27 cellular contexts compared by ENCODE assay signal in genomic region chr21:45725844-45726200, GRCh38.
"Had no signal": no experiment of that assay in that cellular context is flagged by ENCODE, and none has a peak within 500 bp of the region (broad histone marks: within the 10 kb centered on the region; RNA-seq: fewer than 3 reads in every experiment).

No MANE protein-coding gene starts in this region.

- H3K4me3 ChIP-seq: heart left ventricle, hepatocyte, left lung, prostate gland, right atrium auricular region, smooth muscle cell, testis, tibial nerve, upper lobe of left lung, uterus had no signal

- FAIRE-seq: colon, endometrium, frontal cortex had no signal

- H3K27ac ChIP-seq: heart left ventricle, hepatocyte, left lung, prostate gland, right atrium auricular region, testis, tibial nerve, upper lobe of left lung, uterus had no signal

- H3K36me3 Mint-ChIP-seq: naive thymus-derived CD4-positive, alpha-beta T cell had no signal

- H3K9me3 Mint-ChIP-seq: naive thymus-derived CD4-positive, alpha-beta T cell had no signal

- H3K4me3 Mint-ChIP-seq: naive thymus-derived CD4-positive, alpha-beta T cell had no signal

- H3K36me3 ChIP-seq: heart left ventricle, left lung, prostate gland, right atrium auricular region, tibial nerve, upper lobe of left lung, uterus had no signal

- H3K4me1 ChIP-seq: left lung, prostate gland, right atrium auricular region, testis, upper lobe of left lung, uterus had no signal

- H3K9me3 ChIP-seq: heart left ventricle, left lung, prostate gland, right atrium auricular region, testis, tibial nerve, upper lobe of left lung, uterus had no signal

- ATAC-seq: left cardiac atrium; left lung; naive thymus-derived CD4-positive, alpha-beta T cell; sciatic nerve; stimulated activated naive CD8-positive, alpha-beta T cell treated with anti-CD3 and anti-CD28 coated beads, Interleukin-15, Interleukin-2, amounts not matched to agents 100 U/mL and 50 U/mL, for 24 hours had no signal

- H3K27me3 ChIP-seq: heart left ventricle, hepatocyte, left lung, right atrium auricular region, testis, tibial nerve, upper lobe of left lung, uterus had no signal

- H3K4me2 ChIP-seq: hepatocyte, smooth muscle cell had no signal

- DNase-seq: cerebellar nuclear complex; dermis blood vessel endothelial cell; effector memory CD4-positive, alpha-beta T cell; erythroblast; heart left ventricle; left cardiac atrium; left lung; mesenchymal stem cell; midbrain; naive thymus-derived CD4-positive, alpha-beta T cell; stimulated activated CD4-positive, alpha-beta T cell treated with anti-CD3 and anti-CD28 coated beads, Interleukin-12 subunit alpha, Interleukin-12 subunit beta, amount 100 ng/mL, for 4 hours; stimulated activated CD4-positive, alpha-beta T cell treated with anti-CD3 and anti-CD28 coated beads, Interleukin-1b, Interleukin-23, amount 100 ng/mL, for 48 hours; stimulated activated CD4-positive, alpha-beta T cell treated with anti-CD3 and anti-CD28 coated beads, Interleukin-4, amount 100 ng/mL, for 1 hour; stimulated activated CD8-positive, alpha-beta memory T cell treated with anti-CD3 and anti-CD28 coated beads, Interleukin-4, amount 100 ng/mL, for 48 hours; stimulated activated naive CD8-positive, alpha-beta T cell treated with anti-CD3 and anti-CD28 coated beads, Interleukin-15, Interleukin-2, amounts not matched to agents 100 U/mL and 50 U/mL, for 24 hours; testis; uterus had no signal
